ENCODE assay signal across 16 cellular contexts in genomic region chr12:22406622-22407021, GRCh38.
DNase-seq lines count a peak whose midpoint lies in the region; ATAC-seq lines count a peak whose summit lies in the region.
"Had no signal": no experiment of that assay in that cellular context is flagged by ENCODE, and none has a peak within 500 bp of the region (broad histone marks: within the 10 kb centered on the region; RNA-seq: fewer than 3 reads in every experiment).

No MANE protein-coding gene starts in this region.

- no peak overlapping the region for H3K4me3 ChIP-seq in muscle layer of colon (ENCODE audit: low read depth in 1 of 2, low read length in 2 of 2)
- H3K4me3 ChIP-seq: upper lobe of left lung had no signal

- H3K9ac ChIP-seq in muscle layer of colon (ENCODE audit: low read length), result no peak overlapping the region

- peak; percentile 72 to 75 for DNase-seq in Kasumi-1 (lab: John Stamatoyannopoulos, UW)
- DNase-seq in DMS153 (lab: John Stamatoyannopoulos, UW), result no peak
- DNase-seq in activated effector memory CD4-positive, alpha-beta T cell treated with anti-CD3 and anti-CD28 coated beads, Interleukin-2, amount 50 U/mL, for 16 hours, result no peak
- DNase-seq in NCI-H345 treated with DMSO at 0.1 percent for 48 hours (lab: John Stamatoyannopoulos, UW; ENCODE audit: unreplicated experiment), result no peak
- no peak for DNase-seq in cerebellar cortex (ENCODE audit: low spot score)
- DNase-seq: activated naive CD8-positive, alpha-beta T cell treated with anti-CD3 and anti-CD28 coated beads for 36 hours; Calu3; midbrain; NCI-H1417; NCI-H510A treated with DMSO at 0.1 percent for 48 hours; Right ventricle myocardium superior; stimulated activated CD8-positive, alpha-beta memory T cell treated with anti-CD3 and anti-CD28 coated beads, Interleukin-4, amount 100 ng/mL, for 48 hours; upper lobe of left lung had no signal

- no peaks in the 10 kb centered on the region for H3K36me3 ChIP-seq in muscle layer of colon (ENCODE audit: insufficient read depth, low read length)
- H3K36me3 ChIP-seq: upper lobe of left lung had no signal

- H3K4me1 ChIP-seq in muscle layer of colon (ENCODE audit: insufficient read depth, low read length), result peaks cover 10% of the 10 kb centered on the region

- H3K27me3 ChIP-seq in muscle layer of colon (ENCODE audit: control insufficient read depth in 1 of 2, insufficient read depth in 2 of 2, low read length in 2 of 2), result no peaks in the 10 kb centered on the region
- H3K27me3 ChIP-seq: upper lobe of left lung had no signal

- no peaks in the 10 kb centered on the region for H3K9me3 ChIP-seq in muscle layer of colon (ENCODE audit: low read length)
- H3K9me3 ChIP-seq: upper lobe of left lung had no signal

- ATAC-seq in GM18907 (IDR thresholded peaks at IDR 0.05; ENCODE audit: unreplicated experiment) (peak; percentile 73), HG02588 (IDR thresholded peaks at IDR 0.05; ENCODE audit: unreplicated experiment) (peak; percentile 52)

- H3K27ac ChIP-seq in muscle layer of colon (ENCODE audit: low read depth, low read length), result peak overlapping the region; percentile 21
- H3K27ac ChIP-seq: upper lobe of left lung had no signal

Comparison
In these comparisons a context has a peak if more than half of its experiments do, and no peak if none do; other contexts are left out.
1. DNase-seq: peak in Kasumi-1 (2 of 2); none in DMS153 (single experiment), activated effector memory CD4-positive, alpha-beta T cell treated with anti-CD3 and anti-CD28 coated beads, Interleukin-2, amount 50 U/mL, for 16 hours (single experiment), NCI-H345 treated with DMSO at 0.1 percent for 48 hours (single experiment) and cerebellar cortex (single experiment).